19 cellular contexts compared by ENCODE assay signal in the genomic region with DNA sequence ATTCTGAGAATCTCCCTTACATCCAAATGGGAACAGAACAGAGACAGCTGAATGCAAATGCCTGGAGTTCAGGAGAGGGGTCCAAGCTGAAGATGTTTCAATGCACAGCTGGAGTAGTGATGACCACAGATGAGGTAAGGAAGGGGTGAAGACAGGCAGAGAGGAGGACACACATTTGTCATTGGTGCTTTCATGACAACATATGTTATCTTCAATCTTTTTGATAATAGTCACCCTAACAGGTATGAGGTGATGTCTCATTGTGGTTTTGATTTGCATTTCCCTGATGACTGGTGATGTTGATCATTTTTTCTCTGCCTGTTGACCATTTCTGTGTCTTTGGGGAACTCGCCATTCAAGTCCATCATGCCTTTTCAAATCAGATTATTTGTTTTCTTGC. TPM values are rescaled to one million over a fixed set of nuclear protein-coding genes. Genes with fewer than 3 reads are reported as not detected.
DNase-seq lines count a peak whose midpoint lies in the region; ATAC-seq, FAIRE-seq and TF ChIP-seq lines count a peak whose summit lies in the region.
"Had no signal": no experiment of that assay in that cellular context is flagged by ENCODE, and none has a peak within 500 bp of the region (broad histone marks: within the 10 kb centered on the region; RNA-seq: fewer than 3 reads in every experiment).

No MANE protein-coding gene starts in this region.

- H3K4me3 Mint-ChIP-seq in activated T-cell treated with anti-CD3 and anti-CD28 coated beads, Interleukin-2, amount 50 U/mL, for 72 hours = no peak overlapping the region
- H3K4me3 Mint-ChIP-seq: B cell; CD4-positive, alpha-beta T cell; H9 had no signal

- H3K36me3 ChIP-seq in bronchial epithelial cell (ENCODE audit: control insufficient read depth, insufficient read depth, low read length) = no peaks in the 10 kb centered on the region

- H3K4me3 ChIP-seq in bronchial epithelial cell (ENCODE audit: low read depth, low read length) = no peak overlapping the region

- no peak overlapping the region for H3K27ac Mint-ChIP-seq in activated T-cell treated with anti-CD3 and anti-CD28 coated beads, Interleukin-2, amount 50 U/mL, for 72 hours
- H3K27ac Mint-ChIP-seq: B cell; CD4-positive, alpha-beta T cell; H9 had no signal

- H3K9me3 Mint-ChIP-seq in activated T-cell treated with anti-CD3 and anti-CD28 coated beads, Interleukin-2, amount 50 U/mL, for 72 hours = no peaks in the 10 kb centered on the region
- H3K9me3 Mint-ChIP-seq: CD4-positive, alpha-beta T cell; H9 had no signal

- H3K27me3 Mint-ChIP-seq in activated T-cell treated with anti-CD3 and anti-CD28 coated beads, Interleukin-2, amount 50 U/mL, for 72 hours (ENCODE audit: low read depth) = no peaks in the 10 kb centered on the region

- H3K27me3 ChIP-seq in bronchial epithelial cell (ENCODE audit: control insufficient read depth, insufficient read depth, low read length) = no peaks in the 10 kb centered on the region

- ATAC-seq in activated T-cell treated with anti-CD3 and anti-CD28 coated beads, Interleukin-2, amount 50 U/mL, for 72 hours (replicated peaks in 1 of 2) = peak; percentile 66 to 71
- no peak for ATAC-seq in HG03196 (IDR thresholded peaks at IDR 0.05; ENCODE audit: unreplicated experiment)

- H3K4me1 Mint-ChIP-seq in activated T-cell treated with anti-CD3 and anti-CD28 coated beads, Interleukin-2, amount 50 U/mL, for 72 hours (ENCODE audit: low read depth) = peaks cover 30% of the 10 kb centered on the region
- H3K4me1 Mint-ChIP-seq: B cell, H9 had no signal

- no peak for FAIRE-seq in bronchial epithelial cell (lab: Jason Lieb, UNC)
- FAIRE-seq: A204.1, GM12891 had no signal

- H3K36me3 Mint-ChIP-seq in activated T-cell treated with anti-CD3 and anti-CD28 coated beads, Interleukin-2, amount 50 U/mL, for 72 hours (ENCODE audit: insufficient read depth in 2 of 2) = no peaks in the 10 kb centered on the region

- TF ChIP-seq CTCF in bronchial epithelial cell (IDR thresholded peaks at IDR 0.05; ENCODE audit: insufficient read depth, low read length, severe bottlenecking) = no peak

- no peak for DNase-seq in activated T-cell treated with anti-CD3 and anti-CD28 coated beads, Interleukin-2, amount 50 U/mL, for 72 hours
- no peak for DNase-seq in activated T-cell treated with anti-CD3 and anti-CD28 coated beads, Interleukin-2, amount 50 U/mL, for 48 hours
- peak; percentile 15 for DNase-seq in NCI-H526 treated with DMSO at 0.1 percent for 48 hours (lab: John Stamatoyannopoulos, UW)
- peak; percentile 55 for DNase-seq in bronchial epithelial cell (ENCODE audit: low read depth)
- DNase-seq in islet precursor cell = peak; percentile 15
- DNase-seq in stimulated activated CD4-positive, alpha-beta T cell treated with anti-CD3 and anti-CD28 coated beads, Interleukin-12 subunit alpha, Interleukin-12 subunit beta, amount 100 ng/mL, for 4 hours = no peak
- no peak for DNase-seq in NCI-H1417 (lab: John Stamatoyannopoulos, UW)
- DNase-seq: C1 segment of cervical spinal cord; Calu3; CD4-positive, alpha-beta T cell; DMS 273 treated with DMSO at 0.1 percent for 48 hours; GOT3; H9 had no signal

RNA-seq across cellular contexts. Expression of a gene that starts 19.2 kb away (rescaled TPM):
- not detected for total RNA-seq in activated T-cell treated with anti-CD3 and anti-CD28 coated beads, Interleukin-2, amount 50 U/mL, for 72 hours
- total RNA-seq in bronchial epithelial cell = not detected in 2 replicates
- total RNA-seq: B cell, Calu3, G401, H9, HT1080 had no signal

RNA-seq across cellular contexts. Expression of a gene that starts 36.6 kb away (rescaled TPM):
- 1 to 10 TPM in 1 of 2 donors, under 1 TPM in 1; 0.74 to 1.6 TPM for total RNA-seq in activated T-cell treated with anti-CD3 and anti-CD28 coated beads, Interleukin-2, amount 50 U/mL, for 72 hours
- not detected in 2 replicates for total RNA-seq in bronchial epithelial cell
- total RNA-seq: B cell, Calu3, G401, H9 had no signal

RNA-seq across cellular contexts. Expression of a gene that starts 53.1 kb away (rescaled TPM):
- 10 to 100 TPM; 10.7 to 11.9 TPM for total RNA-seq in activated T-cell treated with anti-CD3 and anti-CD28 coated beads, Interleukin-2, amount 50 U/mL, for 72 hours
- 7.3 and 7.6 TPM in 2 replicates for total RNA-seq in bronchial epithelial cell

Comparison
In these comparisons a context has a peak if more than half of its experiments do, and no peak if none do; other contexts are left out.
1. DNase-seq: peak in NCI-H526 treated with DMSO at 0.1 percent for 48 hours (single experiment), bronchial epithelial cell (single experiment) and islet precursor cell (single experiment); none in activated T-cell treated with anti-CD3 and anti-CD28 coated beads, Interleukin-2, amount 50 U/mL, for 72 hours (0 of 2), activated T-cell treated with anti-CD3 and anti-CD28 coated beads, Interleukin-2, amount 50 U/mL, for 48 hours (0 of 2), stimulated activated CD4-positive, alpha-beta T cell treated with anti-CD3 and anti-CD28 coated beads, Interleukin-12 subunit alpha, Interleukin-12 subunit beta, amount 100 ng/mL, for 4 hours (single experiment) and NCI-H1417 (0 of 3).